In genomic region chr4:183177001-183177400, GRCh38 we compare ENCODE assay signal across 27 cellular contexts.
"Had no signal": no experiment of that assay in that cellular context is flagged by ENCODE, and none has a peak within 500 bp of the region (broad histone marks: within the 10 kb centered on the region; RNA-seq: fewer than 3 reads in every experiment).

No MANE protein-coding gene starts in this region.

- H3K4me3 Mint-ChIP-seq: activated CD8-positive, alpha-beta T cell treated with anti-CD3 and anti-CD28 coated beads, Interleukin-2, amount 10 ng/mL, durations not matched to agents 7 days and 5 days; activated naive CD4-positive, alpha-beta T cell treated with anti-CD3 and anti-CD28 coated beads, Interleukin-2, amount 50 U/mL, for 24 hours; activated T-helper 1 cell treated with anti-CD3 and anti-CD28 coated beads, Interleukin-12 subunit alpha, Interleukin-12 subunit beta, Interleukin-2, Interleukin-4 antibody, amounts not matched to agents 30 ng/mL and 10 ng/mL and 1 ng/mL, durations not matched to agents 14 hours and 24 hours and 36 hours; brain; dendritic cell treated with granulocyte-macrophage colony-stimulating factor and Interleukin-4, amounts not matched to agents 40 ng/mL and 50 ng/mL, for 4 days; nephron; stimulated activated effector memory CD8-positive, alpha-beta T cell treated with anti-CD3 and anti-CD28 coated beads, Interleukin-12 subunit alpha, Interleukin-12 subunit beta, amount 100 ng/mL, for 72 hours had no signal

- ATAC-seq: activated CD8-positive, alpha-beta T cell treated with anti-CD3 and anti-CD28 coated beads, Interleukin-2, amount 10 ng/mL, durations not matched to agents 7 days and 5 days; left ventricle myocardium superior; psoas muscle; right cardiac atrium; stimulated activated effector memory CD8-positive, alpha-beta T cell treated with anti-CD3 and anti-CD28 coated beads, Interleukin-12 subunit alpha, Interleukin-12 subunit beta, amount 100 ng/mL, for 72 hours had no signal

- H3K27me3 ChIP-seq: hepatocyte, neutrophil, ovary, stomach, suprapubic skin, tibial nerve had no signal

- H3K36me3 Mint-ChIP-seq: activated naive CD4-positive, alpha-beta T cell treated with anti-CD3 and anti-CD28 coated beads, Interleukin-2, amount 50 U/mL, for 24 hours; brain; stimulated activated effector memory CD8-positive, alpha-beta T cell treated with anti-CD3 and anti-CD28 coated beads, Interleukin-12 subunit alpha, Interleukin-12 subunit beta, amount 100 ng/mL, for 72 hours had no signal

- H3K9me3 Mint-ChIP-seq: activated naive CD4-positive, alpha-beta T cell treated with anti-CD3 and anti-CD28 coated beads, Interleukin-2, amount 50 U/mL, for 24 hours; activated T-helper 1 cell treated with anti-CD3 and anti-CD28 coated beads, Interleukin-12 subunit alpha, Interleukin-12 subunit beta, Interleukin-2, Interleukin-4 antibody, amounts not matched to agents 30 ng/mL and 10 ng/mL and 1 ng/mL, durations not matched to agents 14 hours and 24 hours and 36 hours; brain; dendritic cell treated with granulocyte-macrophage colony-stimulating factor and Interleukin-4, amounts not matched to agents 40 ng/mL and 50 ng/mL, for 4 days; nephron; stimulated activated effector memory CD8-positive, alpha-beta T cell treated with anti-CD3 and anti-CD28 coated beads, Interleukin-12 subunit alpha, Interleukin-12 subunit beta, amount 100 ng/mL, for 72 hours had no signal

- H3K27ac ChIP-seq: hepatocyte, neutrophil, ovary, psoas muscle, stomach, suprapubic skin, tibial nerve, WERI-Rb-1 had no signal

- H3K36me3 ChIP-seq: neutrophil, ovary, stomach, suprapubic skin, tibial nerve, WERI-Rb-1 had no signal

- H3K4me3 ChIP-seq: hepatocyte, ovary, psoas muscle, stomach, suprapubic skin, tibial nerve had no signal

- H3K27me3 Mint-ChIP-seq: activated naive CD4-positive, alpha-beta T cell treated with anti-CD3 and anti-CD28 coated beads, Interleukin-2, amount 50 U/mL, for 24 hours; brain; dendritic cell treated with granulocyte-macrophage colony-stimulating factor and Interleukin-4, amounts not matched to agents 40 ng/mL and 50 ng/mL, for 4 days had no signal

- H3K9me3 ChIP-seq: neutrophil, ovary, psoas muscle, stomach, suprapubic skin, tibial nerve had no signal

- H2AFZ ChIP-seq: hepatocyte had no signal

- DNase-seq: activated CD4-positive, alpha-beta T cell treated with anti-CD3 and anti-CD28 coated beads for 1 hour; activated CD4-positive, alpha-beta T cell treated with anti-CD3 and anti-CD28 coated beads, Interleukin-2, amount 50 U/mL, for 1 hour; activated CD8-positive, alpha-beta T cell treated with anti-CD3 and anti-CD28 coated beads, Interleukin-2, amount 10 ng/mL, durations not matched to agents 7 days and 5 days; activated gamma-delta T cell; aorta; caudate nucleus; effector CD4-positive, alpha-beta T cell; glutamatergic neuron; kidney glomerular epithelial cell; left ventricle myocardium superior; ovary; psoas muscle; right cardiac atrium; small intestine; stimulated activated CD4-positive, alpha-beta T cell treated with anti-CD3 and anti-CD28 coated beads, Interleukin-2, amount 100 ng/mL, for 24 hours; stomach; WERI-Rb-1 had no signal

- H3K27ac Mint-ChIP-seq: activated CD8-positive, alpha-beta T cell treated with anti-CD3 and anti-CD28 coated beads, Interleukin-2, amount 10 ng/mL, durations not matched to agents 7 days and 5 days; activated naive CD4-positive, alpha-beta T cell treated with anti-CD3 and anti-CD28 coated beads, Interleukin-2, amount 50 U/mL, for 24 hours; activated T-helper 1 cell treated with anti-CD3 and anti-CD28 coated beads, Interleukin-12 subunit alpha, Interleukin-12 subunit beta, Interleukin-2, Interleukin-4 antibody, amounts not matched to agents 30 ng/mL and 10 ng/mL and 1 ng/mL, durations not matched to agents 14 hours and 24 hours and 36 hours; brain; dendritic cell treated with granulocyte-macrophage colony-stimulating factor and Interleukin-4, amounts not matched to agents 40 ng/mL and 50 ng/mL, for 4 days; stimulated activated effector memory CD8-positive, alpha-beta T cell treated with anti-CD3 and anti-CD28 coated beads, Interleukin-12 subunit alpha, Interleukin-12 subunit beta, amount 100 ng/mL, for 72 hours had no signal
